11 cellular contexts compared by ENCODE assay signal in the genomic region with DNA sequence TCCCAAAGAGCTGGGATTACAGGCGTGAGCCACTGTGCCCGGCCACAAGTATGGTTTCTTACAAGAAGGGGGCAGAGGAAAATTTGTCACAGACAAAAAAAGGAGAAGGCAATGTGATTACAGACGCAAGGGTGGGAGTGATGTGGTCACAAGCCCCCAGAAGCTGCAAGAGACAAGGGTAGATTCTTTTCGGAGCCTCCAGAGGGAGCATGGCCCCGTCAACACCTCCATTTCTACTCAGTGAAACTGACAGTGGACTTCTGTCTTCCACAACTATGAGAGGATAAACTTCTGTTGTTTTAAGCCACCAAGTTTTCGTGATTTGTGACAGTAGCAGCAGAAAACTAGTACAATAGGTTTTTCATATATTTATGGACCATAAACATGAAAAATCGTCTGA. TPM values are rescaled to one million over a fixed set of nuclear protein-coding genes. Genes with fewer than 3 reads are reported as not detected.
A peak's percentile ranks its signal among the peaks of the same experiment; 100 is the strongest.
DNase-seq lines count a peak whose midpoint lies in the region; ATAC-seq and TF ChIP-seq lines count a peak whose summit lies in the region.
"Had no signal": no experiment of that assay in that cellular context is flagged by ENCODE, and none has a peak within 500 bp of the region (broad histone marks: within the 10 kb centered on the region; RNA-seq: fewer than 3 reads in every experiment).

No MANE protein-coding gene starts in this region.

- H3K9me3 ChIP-seq in tibial nerve = no peaks in the 10 kb centered on the region

- peaks cover 0 to 3% of the 10 kb centered on the region in 2 donors for H3K27me3 ChIP-seq in tibial nerve

- no peak overlapping the region for H3K27ac Mint-ChIP-seq in activated CD8-positive, alpha-beta T cell treated with anti-CD3 and anti-CD28 coated beads for 36 hours
- no peak overlapping the region for H3K27ac Mint-ChIP-seq in activated CD8-positive, alpha-beta T cell treated with anti-CD3 and anti-CD28 coated beads, Interleukin-2, amount 10 ng/mL, durations not matched to agents 7 days and 5 days
- H3K27ac Mint-ChIP-seq: activated naive CD8-positive, alpha-beta T cell treated with anti-CD3 and anti-CD28 coated beads, Interleukin-2, amount 10 ng/mL, durations not matched to agents 7 days and 5 days; stimulated activated naive CD8-positive, alpha-beta T cell treated with anti-CD3 and anti-CD28 coated beads, Interleukin-15, Interleukin-2, amounts not matched to agents 100 ng/mL and 50 ng/mL, for 24 hours had no signal

- no peak overlapping the region for H3K27ac ChIP-seq in tibial nerve

- CTCF ChIA-PET in activated CD8-positive, alpha-beta T cell treated with anti-CD3 and anti-CD28 coated beads for 36 hours (lab: Charles Lee) = interaction anchor here (1.2 kb wide), 1 partner anchor 127 kb away, joined by 3 read pairs; no protein-coding TSS in a partner anchor
- CTCF ChIA-PET in activated CD8-positive, alpha-beta T cell treated with anti-CD3 and anti-CD28 coated beads, Interleukin-2, amount 10 ng/mL, durations not matched to agents 7 days and 5 days (lab: Charles Lee) = no interaction called here

- TF ChIP-seq POLR2A in tibial nerve (IDR thresholded peaks at IDR 0.05) = no peak

- H3K36me3 Mint-ChIP-seq in activated CD8-positive, alpha-beta T cell treated with anti-CD3 and anti-CD28 coated beads for 36 hours (ENCODE audit: low read depth) = no peaks in the 10 kb centered on the region
- no peaks in the 10 kb centered on the region for H3K36me3 Mint-ChIP-seq in activated CD8-positive, alpha-beta T cell treated with anti-CD3 and anti-CD28 coated beads, Interleukin-2, amount 10 ng/mL, durations not matched to agents 7 days and 5 days (ENCODE audit: low read depth)
- H3K36me3 Mint-ChIP-seq: activated naive CD8-positive, alpha-beta T cell treated with anti-CD3 and anti-CD28 coated beads, Interleukin-2, amount 10 ng/mL, durations not matched to agents 7 days and 5 days had no signal

- ATAC-seq in activated CD8-positive, alpha-beta T cell treated with anti-CD3 and anti-CD28 coated beads for 36 hours = no peak
- ATAC-seq in activated CD8-positive, alpha-beta T cell treated with anti-CD3 and anti-CD28 coated beads, Interleukin-2, amount 10 ng/mL, durations not matched to agents 7 days and 5 days = no peak
- ATAC-seq in GM19455 (IDR thresholded peaks at IDR 0.05; ENCODE audit: unreplicated experiment) = no peak

- intact Hi-C loops in activated CD8-positive, alpha-beta T cell treated with anti-CD3 and anti-CD28 coated beads for 36 hours (cut with micrococcal nuclease) = no loop called here

- POLR2A ChIA-PET in activated CD8-positive, alpha-beta T cell treated with anti-CD3 and anti-CD28 coated beads for 36 hours (lab: Charles Lee) = no interaction called here
- POLR2A ChIA-PET in activated CD8-positive, alpha-beta T cell treated with anti-CD3 and anti-CD28 coated beads, Interleukin-2, amount 10 ng/mL, durations not matched to agents 7 days and 5 days (lab: Charles Lee) = no interaction called here

- H3K4me3 ChIP-seq in tibial nerve = no peak overlapping the region

- no peaks in the 10 kb centered on the region for H3K36me3 ChIP-seq in tibial nerve

- no peak overlapping the region for H3K4me3 Mint-ChIP-seq in activated CD8-positive, alpha-beta T cell treated with anti-CD3 and anti-CD28 coated beads for 36 hours
- no peak overlapping the region for H3K4me3 Mint-ChIP-seq in activated CD8-positive, alpha-beta T cell treated with anti-CD3 and anti-CD28 coated beads, Interleukin-2, amount 10 ng/mL, durations not matched to agents 7 days and 5 days
- H3K4me3 Mint-ChIP-seq: activated naive CD8-positive, alpha-beta T cell treated with anti-CD3 and anti-CD28 coated beads, Interleukin-2, amount 10 ng/mL, durations not matched to agents 7 days and 5 days; stimulated activated naive CD8-positive, alpha-beta T cell treated with anti-CD3 and anti-CD28 coated beads, Interleukin-15, Interleukin-2, amounts not matched to agents 100 ng/mL and 50 ng/mL, for 24 hours had no signal

- no peaks in the 10 kb centered on the region for H3K9me3 Mint-ChIP-seq in activated CD8-positive, alpha-beta T cell treated with anti-CD3 and anti-CD28 coated beads for 36 hours
- H3K9me3 Mint-ChIP-seq in activated CD8-positive, alpha-beta T cell treated with anti-CD3 and anti-CD28 coated beads, Interleukin-2, amount 10 ng/mL, durations not matched to agents 7 days and 5 days (ENCODE audit: insufficient read depth) = no peaks in the 10 kb centered on the region
- H3K9me3 Mint-ChIP-seq: activated naive CD8-positive, alpha-beta T cell treated with anti-CD3 and anti-CD28 coated beads, Interleukin-2, amount 10 ng/mL, durations not matched to agents 7 days and 5 days; stimulated activated naive CD8-positive, alpha-beta T cell treated with anti-CD3 and anti-CD28 coated beads, Interleukin-15, Interleukin-2, amounts not matched to agents 100 ng/mL and 50 ng/mL, for 24 hours had no signal

- peaks cover 8% of the 10 kb centered on the region for H3K4me1 Mint-ChIP-seq in activated CD8-positive, alpha-beta T cell treated with anti-CD3 and anti-CD28 coated beads for 36 hours (ENCODE audit: low read depth)
- H3K4me1 Mint-ChIP-seq in activated CD8-positive, alpha-beta T cell treated with anti-CD3 and anti-CD28 coated beads, Interleukin-2, amount 10 ng/mL, durations not matched to agents 7 days and 5 days (ENCODE audit: low read depth) = peaks cover 10% of the 10 kb centered on the region

- peak; percentile 24 for DNase-seq in activated CD8-positive, alpha-beta T cell treated with anti-CD3 and anti-CD28 coated beads for 36 hours
- DNase-seq in activated CD8-positive, alpha-beta T cell treated with anti-CD3 and anti-CD28 coated beads, Interleukin-2, amount 10 ng/mL, durations not matched to agents 7 days and 5 days = no peak
- peak; percentile 14 for DNase-seq in RKO (ENCODE audit: low spot score)
- peak; percentile 30 for DNase-seq in fibroblast of the conjunctiva (ENCODE audit: low read depth)
- no peak for DNase-seq in tibial nerve (ENCODE audit: low spot score in 2 of 2)
- no peak for DNase-seq in NCI-H187 treated with DMSO at 0.1 percent for 48 hours (lab: John Stamatoyannopoulos, UW)
- DNase-seq in D341Med (ENCODE audit: low spot score) = no peak
- DNase-seq: activated naive CD8-positive, alpha-beta T cell treated with anti-CD3 and anti-CD28 coated beads, Interleukin-2, amount 10 ng/mL, durations not matched to agents 7 days and 5 days; COR-L47 had no signal

- peaks cover 46% of the 10 kb centered on the region for H3K27me3 Mint-ChIP-seq in activated CD8-positive, alpha-beta T cell treated with anti-CD3 and anti-CD28 coated beads for 36 hours
- peaks cover 53% of the 10 kb centered on the region for H3K27me3 Mint-ChIP-seq in activated CD8-positive, alpha-beta T cell treated with anti-CD3 and anti-CD28 coated beads, Interleukin-2, amount 10 ng/mL, durations not matched to agents 7 days and 5 days (ENCODE audit: low read depth)

- WGBS in tibial nerve, 2 donors = 34 to 38% methylated on average over 7 of the region's 7 CpGs

- TF ChIP-seq CTCF in activated CD8-positive, alpha-beta T cell treated with anti-CD3 and anti-CD28 coated beads for 36 hours (IDR thresholded peaks at IDR 0.05) = peak; percentile 22
- TF ChIP-seq CTCF in tibial nerve (IDR thresholded peaks at IDR 0.05) = peak in 4 of 5 experiments; percentile 32 to 51 (median 42)

- no peak for TF ChIP-seq EP300 in tibial nerve (IDR thresholded peaks at IDR 0.05)

- peaks cover 0 to 39% (median 4%) of the 10 kb centered on the region in 4 donors for H3K4me1 ChIP-seq in tibial nerve

RNA-seq across cellular contexts. Expression of gene TCF7L1, which starts 2.1 kb away (rescaled TPM):
- not detected for total RNA-seq in activated CD8-positive, alpha-beta T cell treated with anti-CD3 and anti-CD28 coated beads for 36 hours
- total RNA-seq in activated CD8-positive, alpha-beta T cell treated with anti-CD3 and anti-CD28 coated beads, Interleukin-2, amount 10 ng/mL, durations not matched to agents 7 days and 5 days = not detected
- total RNA-seq in tibial nerve = 10 to 100 TPM in 1 of 4 donors, 1 to 10 TPM in 3; 3.7 to 14.1 (median 7.1) TPM
- total RNA-seq: activated naive CD8-positive, alpha-beta T cell treated with anti-CD3 and anti-CD28 coated beads, Interleukin-2, amount 10 ng/mL, durations not matched to agents 7 days and 5 days had no signal

Comparison
In these comparisons a context has a peak if more than half of its experiments do, and no peak if none do; other contexts are left out.
1. DNase-seq: peak in activated CD8-positive, alpha-beta T cell treated with anti-CD3 and anti-CD28 coated beads for 36 hours (single experiment), RKO (single experiment) and fibroblast of the conjunctiva (single experiment); none in activated CD8-positive, alpha-beta T cell treated with anti-CD3 and anti-CD28 coated beads, Interleukin-2, amount 10 ng/mL, durations not matched to agents 7 days and 5 days (single experiment), tibial nerve (0 of 2), NCI-H187 treated with DMSO at 0.1 percent for 48 hours (single experiment) and D341Med (single experiment).
2. RNA of gene TCF7L1, which starts 2.1 kb away (total RNA-seq): 3.7 to 14.1 TPM in tibial nerve; not detected in activated CD8-positive, alpha-beta T cell treated with anti-CD3 and anti-CD28 coated beads for 36 hours and not detected in activated CD8-positive, alpha-beta T cell treated with anti-CD3 and anti-CD28 coated beads, Interleukin-2, amount 10 ng/mL, durations not matched to agents 7 days and 5 days; every median in the first group is over 4 times any median in the second.